In the genomic region with DNA sequence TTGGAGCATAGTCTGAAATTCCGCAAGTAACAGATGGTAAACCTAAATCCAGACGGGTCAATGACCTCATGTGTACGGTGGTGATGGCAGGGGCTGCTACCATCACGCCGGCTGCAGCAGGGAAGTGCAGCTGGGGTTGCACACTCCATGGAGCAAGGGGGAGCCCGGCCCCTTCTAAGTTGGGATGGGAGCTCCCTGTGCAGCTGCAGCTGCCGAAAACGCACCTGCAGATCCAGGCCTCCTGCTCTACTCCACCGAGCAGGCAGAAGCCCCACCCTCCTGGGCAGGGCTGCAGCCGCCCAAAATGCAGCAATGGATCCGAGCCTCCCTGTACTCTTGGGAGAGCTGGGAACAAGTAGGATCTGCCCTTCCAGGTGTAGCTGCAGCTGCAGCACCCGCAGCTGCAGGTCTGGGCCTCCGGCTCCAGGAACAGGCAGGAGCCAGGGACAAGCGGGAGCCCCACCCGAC, we compare ENCODE assay signal across 1 cellular context.
TF ChIP-seq lines count a peak whose summit lies in the region.

No MANE protein-coding gene starts in this region.

TF ChIP-seq in GM23338, 12 proteins besides CTCF, POLR2A, EP300 and RAD21:
- TF ChIP-seq ZNF331 (CRISPR knock-in tag; IDR thresholded peaks at IDR 0.05; ENCODE audit: low read depth) (no peak), CREB1 (CRISPR knock-in tag; IDR thresholded peaks at IDR 0.05; ENCODE audit: low read depth) (no peak), ZNF114 (CRISPR knock-in tag; IDR thresholded peaks at IDR 0.05) (no peak), POLR2AphosphoS5 (IDR thresholded peaks at IDR 0.05; ENCODE audit: low read depth) (no peak), STAT1 (IDR thresholded peaks at IDR 0.05; ENCODE audit: unreplicated experiment) (no peak), EZH2 (IDR thresholded peaks at IDR 0.05; ENCODE audit: low read depth, unreplicated experiment) (no peak), NANOG (IDR thresholded peaks at IDR 0.05; ENCODE audit: borderline replicate concordance) (no peak), JUNB (IDR thresholded peaks at IDR 0.05; ENCODE audit: unreplicated experiment) (no peak), EZH2phosphoT487 (IDR thresholded peaks at IDR 0.05; ENCODE audit: unreplicated experiment) (no peak)
- TF ChIP-seq, protein P1, sequence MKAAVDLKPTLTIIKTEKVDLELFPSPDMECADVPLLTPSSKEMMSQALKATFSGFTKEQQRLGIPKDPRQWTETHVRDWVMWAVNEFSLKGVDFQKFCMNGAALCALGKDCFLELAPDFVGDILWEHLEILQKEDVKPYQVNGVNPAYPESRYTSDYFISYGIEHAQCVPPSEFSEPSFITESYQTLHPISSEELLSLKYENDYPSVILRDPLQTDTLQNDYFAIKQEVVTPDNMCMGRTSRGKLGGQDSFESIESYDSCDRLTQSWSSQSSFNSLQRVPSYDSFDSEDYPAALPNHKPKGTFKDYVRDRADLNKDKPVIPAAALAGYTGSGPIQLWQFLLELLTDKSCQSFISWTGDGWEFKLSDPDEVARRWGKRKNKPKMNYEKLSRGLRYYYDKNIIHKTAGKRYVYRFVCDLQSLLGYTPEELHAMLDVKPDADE (IDR thresholded peaks at IDR 0.05): no peak
- TF ChIP-seq, protein P2, sequence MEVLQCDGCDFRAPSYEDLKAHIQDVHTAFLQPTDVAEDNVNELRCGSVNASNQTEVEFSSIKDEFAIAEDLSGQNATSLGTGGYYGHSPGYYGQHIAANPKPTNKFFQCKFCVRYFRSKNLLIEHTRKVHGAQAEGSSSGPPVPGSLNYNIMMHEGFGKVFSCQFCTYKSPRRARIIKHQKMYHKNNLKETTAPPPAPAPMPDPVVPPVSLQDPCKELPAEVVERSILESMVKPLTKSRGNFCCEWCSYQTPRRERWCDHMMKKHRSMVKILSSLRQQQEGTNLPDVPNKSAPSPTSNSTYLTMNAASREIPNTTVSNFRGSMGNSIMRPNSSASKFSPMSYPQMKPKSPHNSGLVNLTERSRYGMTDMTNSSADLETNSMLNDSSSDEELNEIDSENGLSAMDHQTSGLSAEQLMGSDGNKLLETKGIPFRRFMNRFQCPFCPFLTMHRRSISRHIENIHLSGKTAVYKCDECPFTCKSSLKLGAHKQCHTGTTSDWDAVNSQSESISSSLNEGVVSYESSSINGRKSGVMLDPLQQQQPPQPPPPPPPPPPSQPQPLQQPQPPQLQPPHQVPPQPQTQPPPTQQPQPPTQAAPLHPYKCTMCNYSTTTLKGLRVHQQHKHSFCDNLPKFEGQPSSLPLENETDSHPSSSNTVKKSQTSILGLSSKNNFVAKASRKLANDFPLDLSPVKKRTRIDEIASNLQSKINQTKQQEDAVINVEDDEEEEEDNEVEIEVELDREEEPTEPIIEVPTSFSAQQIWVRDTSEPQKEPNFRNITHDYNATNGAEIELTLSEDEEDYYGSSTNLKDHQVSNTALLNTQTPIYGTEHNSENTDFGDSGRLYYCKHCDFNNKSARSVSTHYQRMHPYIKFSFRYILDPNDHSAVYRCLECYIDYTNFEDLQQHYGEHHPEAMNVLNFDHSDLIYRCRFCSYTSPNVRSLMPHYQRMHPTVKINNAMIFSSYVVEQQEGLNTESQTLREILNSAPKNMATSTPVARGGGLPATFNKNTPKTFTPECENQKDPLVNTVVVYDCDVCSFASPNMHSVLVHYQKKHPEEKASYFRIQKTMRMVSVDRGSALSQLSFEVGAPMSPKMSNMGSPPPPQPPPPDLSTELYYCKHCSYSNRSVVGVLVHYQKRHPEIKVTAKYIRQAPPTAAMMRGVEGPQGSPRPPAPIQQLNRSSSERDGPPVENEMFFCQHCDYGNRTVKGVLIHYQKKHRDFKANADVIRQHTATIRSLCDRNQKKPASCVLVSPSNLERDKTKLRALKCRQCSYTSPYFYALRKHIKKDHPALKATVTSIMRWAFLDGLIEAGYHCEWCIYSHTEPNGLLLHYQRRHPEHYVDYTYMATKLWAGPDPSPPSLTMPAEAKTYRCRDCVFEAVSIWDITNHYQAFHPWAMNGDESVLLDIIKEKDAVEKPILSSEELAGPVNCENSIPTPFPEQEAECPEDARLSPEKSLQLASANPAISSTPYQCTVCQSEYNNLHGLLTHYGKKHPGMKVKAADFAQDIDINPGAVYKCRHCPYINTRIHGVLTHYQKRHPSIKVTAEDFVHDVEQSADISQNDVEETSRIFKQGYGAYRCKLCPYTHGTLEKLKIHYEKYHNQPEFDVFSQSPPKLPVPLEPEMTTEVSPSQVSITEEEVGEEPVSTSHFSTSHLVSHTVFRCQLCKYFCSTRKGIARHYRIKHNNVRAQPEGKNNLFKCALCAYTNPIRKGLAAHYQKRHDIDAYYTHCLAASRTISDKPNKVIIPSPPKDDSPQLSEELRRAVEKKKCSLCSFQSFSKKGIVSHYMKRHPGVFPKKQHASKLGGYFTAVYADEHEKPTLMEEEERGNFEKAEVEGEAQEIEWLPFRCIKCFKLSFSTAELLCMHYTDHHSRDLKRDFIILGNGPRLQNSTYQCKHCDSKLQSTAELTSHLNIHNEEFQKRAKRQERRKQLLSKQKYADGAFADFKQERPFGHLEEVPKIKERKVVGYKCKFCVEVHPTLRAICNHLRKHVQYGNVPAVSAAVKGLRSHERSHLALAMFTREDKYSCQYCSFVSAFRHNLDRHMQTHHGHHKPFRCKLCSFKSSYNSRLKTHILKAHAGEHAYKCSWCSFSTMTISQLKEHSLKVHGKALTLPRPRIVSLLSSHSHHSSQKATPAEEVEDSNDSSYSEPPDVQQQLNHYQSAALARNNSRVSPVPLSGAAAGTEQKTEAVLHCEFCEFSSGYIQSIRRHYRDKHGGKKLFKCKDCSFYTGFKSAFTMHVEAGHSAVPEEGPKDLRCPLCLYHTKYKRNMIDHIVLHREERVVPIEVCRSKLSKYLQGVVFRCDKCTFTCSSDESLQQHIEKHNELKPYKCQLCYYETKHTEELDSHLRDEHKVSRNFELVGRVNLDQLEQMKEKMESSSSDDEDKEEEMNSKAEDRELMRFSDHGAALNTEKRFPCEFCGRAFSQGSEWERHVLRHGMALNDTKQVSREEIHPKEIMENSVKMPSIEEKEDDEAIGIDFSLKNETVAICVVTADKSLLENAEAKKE (CRISPR knock-in tag; IDR thresholded peaks at IDR 0.05): no peak
- TF ChIP-seq, protein P3, sequence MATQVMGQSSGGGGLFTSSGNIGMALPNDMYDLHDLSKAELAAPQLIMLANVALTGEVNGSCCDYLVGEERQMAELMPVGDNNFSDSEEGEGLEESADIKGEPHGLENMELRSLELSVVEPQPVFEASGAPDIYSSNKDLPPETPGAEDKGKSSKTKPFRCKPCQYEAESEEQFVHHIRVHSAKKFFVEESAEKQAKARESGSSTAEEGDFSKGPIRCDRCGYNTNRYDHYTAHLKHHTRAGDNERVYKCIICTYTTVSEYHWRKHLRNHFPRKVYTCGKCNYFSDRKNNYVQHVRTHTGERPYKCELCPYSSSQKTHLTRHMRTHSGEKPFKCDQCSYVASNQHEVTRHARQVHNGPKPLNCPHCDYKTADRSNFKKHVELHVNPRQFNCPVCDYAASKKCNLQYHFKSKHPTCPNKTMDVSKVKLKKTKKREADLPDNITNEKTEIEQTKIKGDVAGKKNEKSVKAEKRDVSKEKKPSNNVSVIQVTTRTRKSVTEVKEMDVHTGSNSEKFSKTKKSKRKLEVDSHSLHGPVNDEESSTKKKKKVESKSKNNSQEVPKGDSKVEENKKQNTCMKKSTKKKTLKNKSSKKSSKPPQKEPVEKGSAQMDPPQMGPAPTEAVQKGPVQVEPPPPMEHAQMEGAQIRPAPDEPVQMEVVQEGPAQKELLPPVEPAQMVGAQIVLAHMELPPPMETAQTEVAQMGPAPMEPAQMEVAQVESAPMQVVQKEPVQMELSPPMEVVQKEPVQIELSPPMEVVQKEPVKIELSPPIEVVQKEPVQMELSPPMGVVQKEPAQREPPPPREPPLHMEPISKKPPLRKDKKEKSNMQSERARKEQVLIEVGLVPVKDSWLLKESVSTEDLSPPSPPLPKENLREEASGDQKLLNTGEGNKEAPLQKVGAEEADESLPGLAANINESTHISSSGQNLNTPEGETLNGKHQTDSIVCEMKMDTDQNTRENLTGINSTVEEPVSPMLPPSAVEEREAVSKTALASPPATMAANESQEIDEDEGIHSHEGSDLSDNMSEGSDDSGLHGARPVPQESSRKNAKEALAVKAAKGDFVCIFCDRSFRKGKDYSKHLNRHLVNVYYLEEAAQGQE (IDR thresholded peaks at IDR 0.05; ENCODE audit: unreplicated experiment): no peak
